ENCODE assay signal across 11 cellular contexts in genomic region chr12:104357431-104357952, GRCh38. TPM values are rescaled to one million over a fixed set of nuclear protein-coding genes. Genes with fewer than 3 reads are reported as not detected.
A peak's percentile ranks its signal among the peaks of the same experiment; 100 is the strongest.
DNase-seq lines count a peak whose midpoint lies in the region; ATAC-seq, FAIRE-seq and TF ChIP-seq lines count a peak whose summit lies in the region.
"Had no signal": no experiment of that assay in that cellular context is flagged by ENCODE, and none has a peak within 500 bp of the region (broad histone marks: within the 10 kb centered on the region; RNA-seq: fewer than 3 reads in every experiment).

No MANE protein-coding gene starts in this region.

- 96% methylated on average over 1 of the region's 1 CpG for WGBS in HepG2 (ENCODE audit: low lambda C conversion rate)
- WGBS in right lobe of liver (ENCODE audit: insufficient coverage, low coverage, low lambda C conversion rate, missing lambda C conversion rate), result 86% methylated on average over 1 of the region's 1 CpG

- TF ChIP-seq EP300 in HepG2 (IDR thresholded peaks at IDR 0.05; ENCODE audit: low read depth in 2 of 2, low read length in 2 of 2), result no peak
- no peak for TF ChIP-seq EP300 in HepG2 (CRISPR knock-in tag; IDR thresholded peaks at IDR 0.05; ENCODE audit: borderline replicate concordance)

- H3K4me3 ChIP-seq in HepG2 (replicated peaks in 1 of 3; ENCODE audit: insufficient read depth in 1 of 3, low read depth in 2 of 3, low read length in 3 of 3) (no peak overlapping the region), right lobe of liver (no peak overlapping the region), RWPE2 (ENCODE audit: severe bottlenecking) (no peak overlapping the region), fibroblast of mammary gland (ENCODE audit: control insufficient read depth, low read depth, low read length) (no peak overlapping the region), tibial artery (no peak overlapping the region)

- in situ Hi-C loops in HepG2 (cut with HindIII; ENCODE audit: extremely low pct_ligation_motif_present, low pct_unique_long_range_greater_than_20kb), result loop anchor here (5.0 kb wide), 1 partner anchor 155 kb away; no protein-coding TSS in a partner anchor

- FAIRE-seq in HepG2 (lab: Jason Lieb, UNC), result no peak
- FAIRE-seq: urothelium cell line had no signal

- no peaks in the 10 kb centered on the region for H3K4me1 ChIP-seq in HepG2 (ENCODE audit: insufficient read depth, low read length)
- H3K4me1 ChIP-seq in right lobe of liver, result no peaks in the 10 kb centered on the region
- no peaks in the 10 kb centered on the region for H3K4me1 ChIP-seq in RWPE2 (ENCODE audit: insufficient read depth, poor library complexity, severe bottlenecking)
- peaks cover 0 to 16% (median 3%) of the 10 kb centered on the region in 4 donors for H3K4me1 ChIP-seq in tibial artery

- peak; percentile 13; the same call in 2 of the 3 replicates for ATAC-seq in HepG2
- no peak for ATAC-seq in right lobe of liver
- peak; percentile 45 for ATAC-seq in RWPE2 (ENCODE audit: low read depth)
- no peak for ATAC-seq in GM18502 (IDR thresholded peaks at IDR 0.05; ENCODE audit: poor library complexity, unreplicated experiment)

- no peak for TF ChIP-seq RAD21 in HepG2 (CRISPR knock-in tag; IDR thresholded peaks at IDR 0.05)

- H3K4me2 ChIP-seq in HepG2 (ENCODE audit: low read depth, low read length), result no peak overlapping the region

- no TSS peak for BruUV-seq in HepG2 (replicated peaks; lab: Mats Ljungman, UMichigan)

- H3K36me3 ChIP-seq in HepG2 (replicated peaks in 1 of 2; ENCODE audit: control insufficient read depth in 1 of 2, insufficient read depth in 2 of 2, low read length in 2 of 2), result peaks cover 0 to 4% of the 10 kb centered on the region in 2 experiments; a peak in 1 of 5 replicates
- H3K36me3 ChIP-seq in right lobe of liver, result peaks cover 0 to 4% (median 2%) of the 10 kb centered on the region in 4 donors
- H3K36me3 ChIP-seq in RWPE2 (ENCODE audit: low read depth), result peaks cover 9% of the 10 kb centered on the region
- peaks cover 5 to 26% (median 22%) of the 10 kb centered on the region in 3 donors for H3K36me3 ChIP-seq in tibial artery

- H3K27ac ChIP-seq in HepG2 (ENCODE audit: extremely low read length, insufficient read depth, low read length) (no peak overlapping the region), right lobe of liver (no peak overlapping the region), RWPE2 (ENCODE audit: poor library complexity, severe bottlenecking) (no peak overlapping the region), tibial artery (no peak overlapping the region)

- POLR2A ChIA-PET in HepG2 (lab: Yijun Ruan, JAX), result no interaction called here

- TF ChIP-seq CTCF in HepG2 (CRISPR knock-in tag; IDR thresholded peaks at IDR 0.05) (no peak), right lobe of liver (IDR thresholded peaks at IDR 0.05) (no peak), RWPE2 (IDR thresholded peaks at IDR 0.05; ENCODE audit: poor library complexity, severe bottlenecking) (no peak), fibroblast of mammary gland (conservative IDR thresholded peaks at IDR 0.05; ENCODE audit: control insufficient read depth, insufficient read depth, low read depth, low read length) (no peak), tibial artery (IDR thresholded peaks at IDR 0.05) (no peak)

- H3K9me3 ChIP-seq in HepG2 (ENCODE audit: low read length), result no peaks in the 10 kb centered on the region
- no peaks in the 10 kb centered on the region for H3K9me3 ChIP-seq in right lobe of liver
- H3K9me3 ChIP-seq in RWPE2 (ENCODE audit: severe bottlenecking), result no peaks in the 10 kb centered on the region
- peaks cover 0 to 4% (median 0%) of the 10 kb centered on the region in 3 donors for H3K9me3 ChIP-seq in tibial artery

- intact Hi-C loops in HepG2 (cut with micrococcal nuclease; ENCODE audit: unreplicated experiment) (no loop called here), right lobe of liver (cut with DNase I) (loop anchor here in 1 of 2 donors (5.0 kb wide), 1 partner anchor 155 kb away; no protein-coding TSS in a partner anchor), tibial artery (cut with DNase I; ENCODE audit: low total_unique reads) (loop anchor here (5.0 kb wide), 2 partner anchors 140 to 155 kb away; partner anchors contain the start of gene TXNRD1)

- TF ChIP-seq POLR2A in HepG2 (IDR thresholded peaks at IDR 0.05; ENCODE audit: insufficient read depth in 1 of 2, low read depth in 2 of 2, low read length in 2 of 2) (no peak), right lobe of liver (IDR thresholded peaks at IDR 0.05) (no peak)

- H4K20me1 ChIP-seq in HepG2 (ENCODE audit: insufficient read depth, low read length), result peaks cover 6% of the 10 kb centered on the region; the same call in 1 of the 2 replicates

- no peaks in the 10 kb centered on the region for H3K79me2 ChIP-seq in HepG2 (ENCODE audit: insufficient read depth, low read length)

- no peak for DNase-seq in HepG2 (ENCODE audit: low spot score)
- no peak for DNase-seq in right lobe of liver
- no peak for DNase-seq in RWPE2 (ENCODE audit: low spot score)
- peak; percentile 51 for DNase-seq in fibroblast of mammary gland (ENCODE audit: low read depth)
- no peak for DNase-seq in NCI-H1105 treated with DMSO at 0.1 percent for 48 hours (lab: John Stamatoyannopoulos, UW)
- DNase-seq in tibial artery, result no peak
- DNase-seq in stimulated activated CD4-positive, alpha-beta T cell treated with anti-CD3 and anti-CD28 coated beads, Interleukin-15, amount 100 ng/mL, for 24 hours, result no peak
- DNase-seq: CD4-positive, alpha-beta T cell; NCI-H1694 treated with DMSO at 0.1 percent for 48 hours had no signal

- CTCF ChIA-PET in HepG2 (lab: Yijun Ruan, JAX; ENCODE audit: low intra/inter-chr PET ratio, low total read pairs), result interaction anchor here (3.1 kb wide), 1 partner anchor 156 kb away, joined by 29 read pairs; no protein-coding TSS in a partner anchor

- no peak overlapping the region for H3K9ac ChIP-seq in HepG2 (ENCODE audit: insufficient read depth, low read depth, low read length)

- H2AFZ ChIP-seq in HepG2 (ENCODE audit: low read length), result no peak overlapping the region

- H3K27me3 ChIP-seq in HepG2 (ENCODE audit: control insufficient read depth in 1 of 2, insufficient read depth in 2 of 2, low read length in 2 of 2) (no peaks in the 10 kb centered on the region), right lobe of liver (no peaks in the 10 kb centered on the region), RWPE2 (ENCODE audit: insufficient read depth, poor library complexity, severe bottlenecking) (no peaks in the 10 kb centered on the region), tibial artery (no peaks in the 10 kb centered on the region)

TF ChIP-seq in HepG2, 621 proteins besides CTCF, POLR2A, EP300 and RAD21:
- no peak for TF ChIP-seq ZNF296 (CRISPR knock-in tag; conservative IDR thresholded peaks at IDR 0.05)
- peak; percentile 68 for TF ChIP-seq RFX5 (IDR thresholded peaks at IDR 0.05; ENCODE audit: low read depth, low read length)
- TF ChIP-seq ZBTB7B (CRISPR knock-in tag; IDR thresholded peaks at IDR 0.05), result no peak

RNA-seq across cellular contexts. Expression of gene EID3, which starts 54.0 kb away (rescaled TPM):
- total RNA-seq in HepG2 (2016; rRNA removed; fragmentation: Illumina TruSeq; extraction: Trizol) (0.27 and 4.5 TPM in 2 replicates), right lobe of liver (1 to 10 TPM; 1.1 to 7.3 (median 1.4) TPM)
- total RNA-seq in HepG2 (2016; cell fraction: cytosol; rRNA removed; fragmentation: Illumina TruSeq; extraction: Trizol; ENCODE audit: low read depth), result 0.20 TPM in 1 of 2 replicates, not detected in the other
- total RNA-seq in HepG2 (2016; cell fraction: insoluble cytoplasmic fraction; rRNA removed; fragmentation: Illumina TruSeq; extraction: Trizol), result 0.37 and 4.2 TPM in 2 replicates
- 0.24 and 0.28 TPM in 2 replicates for total RNA-seq in HepG2 (2016; cell fraction: membrane; rRNA removed; fragmentation: Illumina TruSeq; extraction: Trizol)
- 19.9 and 21.8 TPM in 2 replicates for total RNA-seq in HepG2 (2016; cell fraction: nucleus; rRNA removed; fragmentation: Illumina TruSeq; extraction: Trizol)
- 0.38 and 0.56 TPM in 2 replicates for polyA plus RNA-seq in HepG2 (2011; rRNA removed)
- not detected in 2 replicates for polyA plus RNA-seq in HepG2 (2011; cell fraction: cytosol; rRNA removed)
- polyA plus RNA-seq in HepG2 (2011; cell fraction: nucleus; rRNA removed), result 2.2 and 2.8 TPM in 2 replicates
- 0.13 and 0.39 TPM in 2 replicates for polyA plus RNA-seq in HepG2 (2012)
- polyA plus RNA-seq in HepG2 (2016; cell fraction: cytosol; fragmentation: Illumina TruSeq; extraction: Trizol; ENCODE audit: low read depth), result 0.07 TPM in 1 of 2 replicates, not detected in the other
- polyA plus RNA-seq in HepG2 (2016; cell fraction: insoluble cytoplasmic fraction; fragmentation: Illumina TruSeq; extraction: Trizol; ENCODE audit: low read depth), result 0.21 TPM in 1 of 2 replicates, not detected in the other
- polyA plus RNA-seq in HepG2 (2016; cell fraction: membrane; fragmentation: Illumina TruSeq; extraction: Trizol; ENCODE audit: low read depth), result not detected in 2 replicates
- polyA plus RNA-seq in HepG2 (2016; cell fraction: nucleus; fragmentation: Illumina TruSeq; extraction: Trizol; ENCODE audit: insufficient read depth, low read depth), result 5.1 and 5.3 TPM in 2 replicates
- 3.3 and 7.0 TPM in 2 replicates for polyA minus RNA-seq in HepG2 (2011; rRNA and poly(A)+ RNA removed; ENCODE audit: low replicate concordance)
- not detected in 2 replicates for polyA minus RNA-seq in HepG2 (2011; cell fraction: cytosol; rRNA and poly(A)+ RNA removed)
- polyA minus RNA-seq in HepG2 (2011; cell fraction: nucleus; rRNA and poly(A)+ RNA removed), result 26.4 and 27.4 TPM in 2 replicates

Comparison
In these comparisons a context has a peak if more than half of its experiments do, and no peak if none do; other contexts are left out.
1. ATAC-seq: peak in HepG2 (single experiment) and RWPE2 (single experiment); none in right lobe of liver (0 of 4) and GM18502 (single experiment).